Comparison of ENCODE assay signal across 8 cellular contexts in the genomic region with DNA sequence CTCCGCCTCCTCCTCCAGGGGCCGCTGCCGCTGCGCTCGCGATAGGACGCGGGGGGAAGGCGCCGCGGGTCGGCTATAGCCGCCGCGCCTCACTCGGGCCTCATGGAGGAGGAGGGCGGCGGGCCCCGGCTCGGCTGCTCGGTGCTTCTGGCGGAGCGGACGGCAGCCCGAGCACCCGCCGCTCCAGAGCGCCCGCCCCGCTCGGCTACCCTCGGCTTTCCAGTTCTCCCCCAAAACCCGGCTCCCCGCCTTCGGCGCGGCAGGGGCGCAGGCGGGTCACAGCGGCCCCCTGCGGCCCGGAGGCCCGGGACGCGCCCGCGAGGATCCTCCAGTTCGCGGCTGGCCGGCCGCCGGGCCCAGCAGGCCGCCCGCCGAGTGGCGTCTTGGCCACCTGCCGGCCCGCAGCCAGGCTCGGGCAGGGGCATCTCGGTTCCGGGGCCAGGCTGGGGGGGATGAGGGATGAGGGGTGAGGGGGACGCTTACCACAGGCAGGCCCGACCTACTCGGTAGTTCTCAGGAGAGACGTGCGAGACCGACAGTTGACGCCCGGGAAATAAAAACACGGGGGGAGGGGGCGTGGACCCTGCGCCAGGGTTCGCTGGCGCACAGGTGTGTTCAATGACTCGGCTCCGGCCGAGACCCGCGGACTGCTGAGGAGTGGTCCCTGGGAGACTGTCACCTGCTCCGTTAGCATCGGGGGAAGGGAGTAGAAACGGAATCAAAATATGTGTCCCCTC. TPM values are rescaled to one million over a fixed set of nuclear protein-coding genes. Genes with fewer than 3 reads are reported as not detected.
A peak's percentile ranks its signal among the peaks of the same experiment; 100 is the strongest.
DNase-seq lines count a peak whose midpoint lies in the region; ATAC-seq and TF ChIP-seq lines count a peak whose summit lies in the region.

Gene PAIP1, minus strand, starts transcription at position 221 of the 737 bp plus-strand sequence. CDS start 231 bp downstream, outside the sequence.

- POLR2A ChIA-PET in CD8-positive, alpha-beta T cell (lab: Charles Lee), result interaction anchor here (0.6 to 8.2 kb wide), 8 partner anchors 9 to 435 kb away, joined by 3 to 69 read pairs (median 6); partner anchors contain the start of genes C5orf34, NNT and TMEM267
- POLR2A ChIA-PET in activated CD8-positive, alpha-beta T cell treated with anti-CD3 and anti-CD28 coated beads, Interleukin-2, amount 10 ng/mL, durations not matched to agents 7 days and 5 days (lab: Charles Lee), result interaction anchor here (0.6 to 5.6 kb wide), 4 partner anchors 46 to 652 kb away, joined by 3 to 39 read pairs (median 9); partner anchors contain the start of genes NNT and TMEM267

- no peaks in the 10 kb centered on the region for H3K27me3 ChIP-seq in CD8-positive, alpha-beta T cell (ENCODE audit: insufficient read depth, low read length)

- H3K27ac ChIP-seq in CD8-positive, alpha-beta T cell (ENCODE audit: low read depth, low read length), result peak within 1 kb of the TSS; percentile 82

- intact Hi-C loops in CD8-positive, alpha-beta T cell (cut with DNase I, micrococcal nuclease), result loop anchor here (1.0 to 10.0 kb wide), 10 partner anchors 42 to 1652 kb away; partner anchors contain the start of genes C5orf34 (in 2 of the 2), NNT (in 2 of the 2), RIMOC1 (in 2 of the 2) and TMEM267 (in 2 of the 2)

- peaks cover 9% of the 10 kb centered on the region for H3K36me3 Mint-ChIP-seq in CD8-positive, alpha-beta T cell
- peaks cover 5% of the 10 kb centered on the region for H3K36me3 Mint-ChIP-seq in activated CD8-positive, alpha-beta T cell treated with anti-CD3 and anti-CD28 coated beads, Interleukin-2, amount 10 ng/mL, durations not matched to agents 7 days and 5 days (ENCODE audit: low read depth)

- peak within 1 kb of the TSS; percentile 90 for H3K4me3 Mint-ChIP-seq in CD8-positive, alpha-beta T cell
- H3K4me3 Mint-ChIP-seq in activated CD8-positive, alpha-beta T cell treated with anti-CD3 and anti-CD28 coated beads, Interleukin-2, amount 10 ng/mL, durations not matched to agents 7 days and 5 days, result peak within 1 kb of the TSS; percentile 92

- ATAC-seq in CD8-positive, alpha-beta T cell, result peak; percentile 81
- peak; percentile 73 for ATAC-seq in GM19372 (IDR thresholded peaks at IDR 0.05; ENCODE audit: low read depth, unreplicated experiment)
- peak; percentile 72 for ATAC-seq in HG03521 (IDR thresholded peaks at IDR 0.05; ENCODE audit: unreplicated experiment)
- ATAC-seq in activated CD8-positive, alpha-beta T cell treated with anti-CD3 and anti-CD28 coated beads, Interleukin-2, amount 10 ng/mL, durations not matched to agents 7 days and 5 days, result peak; percentile 92

- H3K4me3 ChIP-seq in CD8-positive, alpha-beta T cell (ENCODE audit: low read depth, low read length), result peak within 1 kb of the TSS; percentile 73

- peak; percentile 67 to 91 (median 78) for DNase-seq in CD8-positive, alpha-beta T cell
- DNase-seq in NCI-H82 treated with DMSO at 0.1 percent for 48 hours (lab: John Stamatoyannopoulos, UW; ENCODE audit: unreplicated experiment) (peak; percentile 28), medulla oblongata (ENCODE audit: extremely low spot score) (peak; percentile 79)
- DNase-seq in activated CD8-positive, alpha-beta T cell treated with anti-CD3 and anti-CD28 coated beads, Interleukin-2, amount 10 ng/mL, durations not matched to agents 7 days and 5 days, result peak; percentile 84
- DNase-seq in effector CD8-positive, alpha-beta T cell (lab: John Stamatoyannopoulos, UW), result peak; percentile 77
- DNase-seq in stimulated activated CD8-positive, alpha-beta memory T cell treated with anti-CD3 and anti-CD28 coated beads, Interleukin-12 subunit alpha, Interleukin-12 subunit beta, amount 100 ng/mL, for 1 hour (ENCODE audit: low read depth), result peak; percentile 64

- H3K27me3 Mint-ChIP-seq in CD8-positive, alpha-beta T cell (ENCODE audit: low read depth), result peaks cover 2% of the 10 kb centered on the region
- peaks cover 16% of the 10 kb centered on the region for H3K27me3 Mint-ChIP-seq in activated CD8-positive, alpha-beta T cell treated with anti-CD3 and anti-CD28 coated beads, Interleukin-2, amount 10 ng/mL, durations not matched to agents 7 days and 5 days (ENCODE audit: low read depth)

- H3K9me3 Mint-ChIP-seq in CD8-positive, alpha-beta T cell, result no peaks in the 10 kb centered on the region
- no peaks in the 10 kb centered on the region for H3K9me3 Mint-ChIP-seq in activated CD8-positive, alpha-beta T cell treated with anti-CD3 and anti-CD28 coated beads, Interleukin-2, amount 10 ng/mL, durations not matched to agents 7 days and 5 days (ENCODE audit: insufficient read depth)

- no peaks in the 10 kb centered on the region for H3K9me3 ChIP-seq in CD8-positive, alpha-beta T cell (ENCODE audit: low read length)

- peak; percentile 77 for TF ChIP-seq CTCF in CD8-positive, alpha-beta T cell (IDR thresholded peaks at IDR 0.05)

- H3K27ac Mint-ChIP-seq in CD8-positive, alpha-beta T cell, result peak within 1 kb of the TSS; percentile 97
- peak within 1 kb of the TSS; percentile 94 for H3K27ac Mint-ChIP-seq in activated CD8-positive, alpha-beta T cell treated with anti-CD3 and anti-CD28 coated beads, Interleukin-2, amount 10 ng/mL, durations not matched to agents 7 days and 5 days

- H3K36me3 ChIP-seq in CD8-positive, alpha-beta T cell (ENCODE audit: insufficient read depth, low read length), result no peaks in the 10 kb centered on the region

- peaks cover 45% of the 10 kb centered on the region for H3K4me1 ChIP-seq in CD8-positive, alpha-beta T cell (ENCODE audit: insufficient read depth, low read length)

- peaks cover 13% of the 10 kb centered on the region for H3K4me1 Mint-ChIP-seq in CD8-positive, alpha-beta T cell (ENCODE audit: low read depth)
- H3K4me1 Mint-ChIP-seq in activated CD8-positive, alpha-beta T cell treated with anti-CD3 and anti-CD28 coated beads, Interleukin-2, amount 10 ng/mL, durations not matched to agents 7 days and 5 days (ENCODE audit: low read depth), result peaks cover 13% of the 10 kb centered on the region

- CTCF ChIA-PET in CD8-positive, alpha-beta T cell (lab: Charles Lee), result interaction anchor here (0.9 to 1.0 kb wide), 2 partner anchors 10 to 73 kb away, joined by 3 to 4 read pairs; partner anchors contain the start of gene TMEM267
- CTCF ChIA-PET in activated CD8-positive, alpha-beta T cell treated with anti-CD3 and anti-CD28 coated beads, Interleukin-2, amount 10 ng/mL, durations not matched to agents 7 days and 5 days (lab: Charles Lee), result interaction anchor here (0.9 to 3.8 kb wide), 4 partner anchors 13 to 74 kb away, joined by 3 to 26 read pairs (median 14); partner anchors contain the start of gene TMEM267

RNA-seq across cellular contexts. Expression of gene PAIP1, which starts in this region (rescaled TPM):
- total RNA-seq in CD8-positive, alpha-beta T cell, result 10 to 100 TPM; 40.3 to 45.7 TPM
- 10 to 100 TPM; 31.8 to 36.3 TPM for total RNA-seq in activated CD8-positive, alpha-beta T cell treated with anti-CD3 and anti-CD28 coated beads, Interleukin-2, amount 10 ng/mL, durations not matched to agents 7 days and 5 days

Comparison
In these comparisons a context has a peak if more than half of its experiments do, and no peak if none do; other contexts are left out.
1. Peak in every context shown above with its lines: DNase-seq, ATAC-seq, H3K4me3 ChIP-seq and H3K27ac ChIP-seq.
2. DNase-seq: peak in every context shown above with its lines; median percentile 84 in activated CD8-positive, alpha-beta T cell treated with anti-CD3 and anti-CD28 coated beads, Interleukin-2, amount 10 ng/mL, durations not matched to agents 7 days and 5 days; 79 in medulla oblongata; 78 in CD8-positive, alpha-beta T cell; 77 in effector CD8-positive, alpha-beta T cell; 64 in stimulated activated CD8-positive, alpha-beta memory T cell treated with anti-CD3 and anti-CD28 coated beads, Interleukin-12 subunit alpha, Interleukin-12 subunit beta, amount 100 ng/mL, for 1 hour; 28 in NCI-H82 treated with DMSO at 0.1 percent for 48 hours.